ENCODE assay signal across 8 cellular contexts in genomic region chr19:57888494-57889231, GRCh38. TPM values are rescaled to one million over a fixed set of nuclear protein-coding genes. Genes with fewer than 3 reads are reported as not detected.
DNase-seq lines count a peak whose midpoint lies in the region; ATAC-seq and TF ChIP-seq lines count a peak whose summit lies in the region.

TSS of gene ZNF814 (minus strand) at chr19:57889037. CDS start at chr19:57888802, 235 bp downstream.

- peak within 1 kb of the TSS; percentile 92 for H3K4me3 Mint-ChIP-seq in activated T-helper 17 cell treated with anti-CD3 and anti-CD28 coated beads, Interleukin-2, amount 50 U/mL, for 72 hours
- peak within 1 kb of the TSS; percentile 85 to 96 (median 92) for H3K4me3 Mint-ChIP-seq in naive thymus-derived CD8-positive, alpha-beta T cell
- H3K4me3 Mint-ChIP-seq in stimulated activated effector memory CD8-positive, alpha-beta T cell treated with anti-CD3 and anti-CD28 coated beads, Interleukin-12 subunit alpha, Interleukin-12 subunit beta, amount 100 ng/mL, for 72 hours = peak within 1 kb of the TSS; percentile 85

- TF ChIP-seq CTCF in HFF-Myc (IDR thresholded peaks at IDR 0.05; ENCODE audit: low read depth, low read length, missing control alignments) = peak; percentile 35

- POLR2A ChIA-PET in naive thymus-derived CD8-positive, alpha-beta T cell (lab: Charles Lee) = interaction anchor here (0.6 to 1.9 kb wide), 8 partner anchors 28 to 479 kb away, joined by 3 to 7 read pairs (median 4); partner anchors contain the start of genes ZNF417, ZNF586, ZNF587 and ZNF606

- peaks cover 54% of the 10 kb centered on the region for H3K36me3 Mint-ChIP-seq in activated T-helper 17 cell treated with anti-CD3 and anti-CD28 coated beads, Interleukin-2, amount 50 U/mL, for 72 hours (ENCODE audit: low read depth)
- peaks cover 43 to 67% (median 44%) of the 10 kb centered on the region in 3 donors for H3K36me3 Mint-ChIP-seq in naive thymus-derived CD8-positive, alpha-beta T cell
- H3K36me3 Mint-ChIP-seq in stimulated activated effector memory CD8-positive, alpha-beta T cell treated with anti-CD3 and anti-CD28 coated beads, Interleukin-12 subunit alpha, Interleukin-12 subunit beta, amount 100 ng/mL, for 72 hours = peaks cover 16% of the 10 kb centered on the region

- H3K27me3 Mint-ChIP-seq in activated T-helper 17 cell treated with anti-CD3 and anti-CD28 coated beads, Interleukin-2, amount 50 U/mL, for 72 hours = no peaks in the 10 kb centered on the region
- no peaks in the 10 kb centered on the region for H3K27me3 Mint-ChIP-seq in naive thymus-derived CD8-positive, alpha-beta T cell

- H3K9me3 Mint-ChIP-seq in activated T-helper 17 cell treated with anti-CD3 and anti-CD28 coated beads, Interleukin-2, amount 50 U/mL, for 72 hours = peaks cover 7% of the 10 kb centered on the region
- peaks cover 0 to 81% (median 36%) of the 10 kb centered on the region in 9 donors for H3K9me3 Mint-ChIP-seq in naive thymus-derived CD8-positive, alpha-beta T cell
- H3K9me3 Mint-ChIP-seq in stimulated activated effector memory CD8-positive, alpha-beta T cell treated with anti-CD3 and anti-CD28 coated beads, Interleukin-12 subunit alpha, Interleukin-12 subunit beta, amount 100 ng/mL, for 72 hours = peaks cover 20% of the 10 kb centered on the region

- H3K4me1 Mint-ChIP-seq in activated T-helper 17 cell treated with anti-CD3 and anti-CD28 coated beads, Interleukin-2, amount 50 U/mL, for 72 hours = peaks cover 13% of the 10 kb centered on the region
- peaks cover 17 to 38% (median 27%) of the 10 kb centered on the region in 4 donors for H3K4me1 Mint-ChIP-seq in naive thymus-derived CD8-positive, alpha-beta T cell
- peaks cover 13% of the 10 kb centered on the region for H3K4me1 Mint-ChIP-seq in stimulated activated effector memory CD8-positive, alpha-beta T cell treated with anti-CD3 and anti-CD28 coated beads, Interleukin-12 subunit alpha, Interleukin-12 subunit beta, amount 100 ng/mL, for 72 hours

- peak; percentile 57 for DNase-seq in DMS79 treated with DMSO at 0.1 percent for 48 hours (lab: John Stamatoyannopoulos, UW)
- peak; percentile 85 for DNase-seq in HFF-Myc (ENCODE audit: extremely low read depth, low read depth)
- peak; percentile 98 for DNase-seq in OCI-M1 (lab: John Stamatoyannopoulos, UW)
- peak; percentile 86 for DNase-seq in fibroblast of peridontal ligament (ENCODE audit: extremely low read depth)
- DNase-seq in naive thymus-derived CD8-positive, alpha-beta T cell = peak; percentile 60 to 94 (median 80)
- peak; percentile 40 to 88 for DNase-seq in stimulated activated effector memory CD8-positive, alpha-beta T cell treated with anti-CD3 and anti-CD28 coated beads, Interleukin-12 subunit alpha, Interleukin-12 subunit beta, amount 100 ng/mL, for 72 hours (ENCODE audit: low spot score in 2 of 2)
- DNase-seq in DMS153 treated with DMSO at 0.1 percent for 48 hours (lab: John Stamatoyannopoulos, UW; ENCODE audit: unreplicated experiment) = no peak

- H3K27ac Mint-ChIP-seq in activated T-helper 17 cell treated with anti-CD3 and anti-CD28 coated beads, Interleukin-2, amount 50 U/mL, for 72 hours = peak within 1 kb of the TSS; percentile 95
- peak within 1 kb of the TSS; percentile 74 to 97 (median 92) for H3K27ac Mint-ChIP-seq in naive thymus-derived CD8-positive, alpha-beta T cell
- H3K27ac Mint-ChIP-seq in stimulated activated effector memory CD8-positive, alpha-beta T cell treated with anti-CD3 and anti-CD28 coated beads, Interleukin-12 subunit alpha, Interleukin-12 subunit beta, amount 100 ng/mL, for 72 hours = peak within 1 kb of the TSS; percentile 79

- H3K4me3 ChIP-seq in HFF-Myc (replicated peaks; ENCODE audit: low read depth, low read length) = peak within 1 kb of the TSS; percentile 77

- ATAC-seq in activated T-helper 17 cell treated with anti-CD3 and anti-CD28 coated beads, Interleukin-2, amount 50 U/mL, for 72 hours (replicated peaks) = peak; percentile 93
- peak; percentile 94 to 95 for ATAC-seq in naive thymus-derived CD8-positive, alpha-beta T cell
- peak; percentile 88 for ATAC-seq in stimulated activated effector memory CD8-positive, alpha-beta T cell treated with anti-CD3 and anti-CD28 coated beads, Interleukin-12 subunit alpha, Interleukin-12 subunit beta, amount 100 ng/mL, for 72 hours

RNA-seq across cellular contexts. Expression of gene ZNF814, which starts in this region (rescaled TPM):
- total RNA-seq in activated T-helper 17 cell treated with anti-CD3 and anti-CD28 coated beads, Interleukin-2, amount 50 U/mL, for 72 hours = 10 to 100 TPM; 16.2 to 21.5 TPM
- 10 to 100 TPM; 84.6 to 85.1 TPM for total RNA-seq in naive thymus-derived CD8-positive, alpha-beta T cell
- 10 to 100 TPM; 13.2 to 32.2 (median 20.9) TPM for polyA plus RNA-seq in naive thymus-derived CD8-positive, alpha-beta T cell
